In genomic region chr17:72122668-72123495, GRCh38 we compare ENCODE assay signal across 1 cellular context.
TF ChIP-seq lines count a peak whose summit lies in the region.

No MANE protein-coding gene starts in this region.

TF ChIP-seq in HepG2, 621 proteins besides CTCF, POLR2A, EP300 and RAD21 (continues in another document):
- TF ChIP-seq ZBTB2 (CRISPR knock-in tag; IDR thresholded peaks at IDR 0.05; ENCODE audit: low read depth), result no peak; the same call in 1 of the 2 replicates
- TF ChIP-seq ZNF710 (CRISPR knock-in tag; IDR thresholded peaks at IDR 0.05; ENCODE audit: borderline replicate concordance), result peak; percentile 16; the same call in 1 of the 2 replicates
- TF ChIP-seq PBX2 (CRISPR knock-in tag; IDR thresholded peaks at IDR 0.05), result no peak
- 0 out of 2 replicates have a peak, but pooled peaks have one; percentile 63 for TF ChIP-seq ZNF101 (CRISPR knock-in tag; IDR thresholded peaks at IDR 0.05; ENCODE audit: borderline replicate concordance, low read depth)
- peak; percentile 82; the same call in 1 of the 2 replicates for TF ChIP-seq IRF1 (CRISPR knock-in tag; IDR thresholded peaks at IDR 0.05; ENCODE audit: low read depth)
- peak; percentile 24; the same call in 1 of the 2 replicates for TF ChIP-seq CBFB (CRISPR knock-in tag; IDR thresholded peaks at IDR 0.05)
- TF ChIP-seq ZNF639 (CRISPR knock-in tag; conservative IDR thresholded peaks at IDR 0.05), result peak; percentile 24; the same call in 1 of the 2 replicates
- 0 out of 2 replicates have a peak, but pooled peaks have one; percentile 20 for TF ChIP-seq ZNF274 (CRISPR knock-in tag; IDR thresholded peaks at IDR 0.05)
- TF ChIP-seq RBM39 (IDR thresholded peaks at IDR 0.05; ENCODE audit: low read depth, low read length, poor library complexity, severe bottlenecking), result peak; percentile 98
- TF ChIP-seq PRPF4 (IDR thresholded peaks at IDR 0.05; ENCODE audit: low read depth, low read length, poor library complexity, severe bottlenecking), result no peak
- peak; percentile 3; the same call in 1 of the 2 replicates for TF ChIP-seq HOXA5 (CRISPR knock-in tag; IDR thresholded peaks at IDR 0.05)
- TF ChIP-seq KLF12 (CRISPR knock-in tag; IDR thresholded peaks at IDR 0.05; ENCODE audit: borderline replicate concordance), result peak; percentile 66
- TF ChIP-seq SMAD3 (CRISPR knock-in tag; IDR thresholded peaks at IDR 0.05), result peak; percentile 67; the same call in 1 of the 2 replicates
- TF ChIP-seq PHF21A (CRISPR knock-in tag; IDR thresholded peaks at IDR 0.05), result peak; percentile 96
- TF ChIP-seq ZNF451 (CRISPR knock-in tag; IDR thresholded peaks at IDR 0.05), result peak; percentile 17; the same call in 1 of the 2 replicates
- TF ChIP-seq CENPT (CRISPR knock-in tag; IDR thresholded peaks at IDR 0.05; ENCODE audit: low read depth), result no peak; the same call in 1 of the 2 replicates
- no peak for TF ChIP-seq CHD2 (IDR thresholded peaks at IDR 0.05; ENCODE audit: low read depth, low read length)
- TF ChIP-seq PATZ1 (CRISPR knock-in tag; IDR thresholded peaks at IDR 0.05), result peak; percentile 97
- TF ChIP-seq DMAP1 (CRISPR knock-in tag; IDR thresholded peaks at IDR 0.05), result no peak
- no peak for TF ChIP-seq PCBP2 (optimal IDR thresholded peaks at IDR 0.05; ENCODE audit: low read depth, low read length, poor library complexity, severe bottlenecking)
- no peak for TF ChIP-seq RNF219 (CRISPR knock-in tag; IDR thresholded peaks at IDR 0.05)
- peak; percentile 5; the same call in 1 of the 2 replicates for TF ChIP-seq ATF6 (CRISPR knock-in tag; conservative IDR thresholded peaks at IDR 0.05)
- no peak for TF ChIP-seq CEBPZ (IDR thresholded peaks at IDR 0.05; ENCODE audit: low read length)
- peak; percentile 66 for TF ChIP-seq HNRNPLL (IDR thresholded peaks at IDR 0.05; ENCODE audit: low read depth, low read length, poor library complexity, severe bottlenecking)
- TF ChIP-seq ZNF589 (CRISPR knock-in tag; conservative IDR thresholded peaks at IDR 0.05), result no peak; the same call in none of the 2 replicates
- no peak for TF ChIP-seq KDM6A (CRISPR knock-in tag; IDR thresholded peaks at IDR 0.05; ENCODE audit: low read depth)
- TF ChIP-seq GLMP (CRISPR knock-in tag; IDR thresholded peaks at IDR 0.05; ENCODE audit: borderline replicate concordance), result no peak
- TF ChIP-seq POGZ (CRISPR knock-in tag; IDR thresholded peaks at IDR 0.05), result no peak; the same call in 1 of the 2 replicates
- TF ChIP-seq SSRP1 (CRISPR knock-in tag; IDR thresholded peaks at IDR 0.05), result peak; percentile 94
- 0 out of 2 replicates have a peak, but pooled peaks have one; percentile 15 for TF ChIP-seq BORCS8-MEF2B (CRISPR knock-in tag; IDR thresholded peaks at IDR 0.05)
- TF ChIP-seq TARDBP (CRISPR knock-in tag; IDR thresholded peaks at IDR 0.05), result peak; percentile 47
- TF ChIP-seq KDM4B (CRISPR knock-in tag; IDR thresholded peaks at IDR 0.05), result peak; percentile 68; the same call in 1 of the 2 replicates
- peak; percentile 64; the same call in 1 of the 2 replicates for TF ChIP-seq KLF11 (CRISPR knock-in tag; IDR thresholded peaks at IDR 0.05)
- no peak for TF ChIP-seq ARNT (IDR thresholded peaks at IDR 0.05)
- peak; percentile 58 for TF ChIP-seq POLR2AphosphoS5 (IDR thresholded peaks at IDR 0.05; ENCODE audit: low read depth, low read length)
- no peak for TF ChIP-seq ZKSCAN5 (CRISPR knock-in tag; IDR thresholded peaks at IDR 0.05)
- no peak for TF ChIP-seq NFE2 (CRISPR knock-in tag; IDR thresholded peaks at IDR 0.05)
- TF ChIP-seq ZNF12 (CRISPR knock-in tag; IDR thresholded peaks at IDR 0.05), result 0 out of 2 replicates have a peak, but pooled peaks have one; percentile 11
- TF ChIP-seq ZFX (CRISPR knock-in tag; IDR thresholded peaks at IDR 0.05; ENCODE audit: low read depth), result no peak; the same call in 1 of the 2 replicates
- TF ChIP-seq ZBTB25 (CRISPR knock-in tag; IDR thresholded peaks at IDR 0.05), result no peak; the same call in 1 of the 2 replicates
